In genomic region chr3:25580534-25580933, GRCh38 we compare ENCODE assay signal across 29 cellular contexts.
"Had no signal": no experiment of that assay in that cellular context is flagged by ENCODE, and none has a peak within 500 bp of the region (broad histone marks: within the 10 kb centered on the region; RNA-seq: fewer than 3 reads in every experiment).

No MANE protein-coding gene starts in this region.

- H3K9me3 ChIP-seq: adrenal gland, body of pancreas, breast epithelium, Peyer's patch had no signal

- H3K9me3 Mint-ChIP-seq: activated CD4-positive, alpha-beta T cell treated with anti-CD3 and anti-CD28 coated beads, Interleukin-2, amount 10 ng/mL, durations not matched to agents 7 days and 5 days; activated naive CD4-positive, alpha-beta T cell treated with anti-CD3 and anti-CD28 coated beads for 36 hours; activated naive CD4-positive, alpha-beta T cell treated with anti-CD3 and anti-CD28 coated beads, Interleukin-2, amount 50 U/mL, for 72 hours; activated T-cell treated with anti-CD3 and anti-CD28 coated beads, Interleukin-2, amount 50 U/mL, for 4 hours; activated T-helper 1 cell treated with anti-CD3 and anti-CD28 coated beads, Interleukin-12 subunit alpha, Interleukin-12 subunit beta, Interleukin-2, Interleukin-4 antibody, amounts not matched to agents 30 ng/mL and 10 ng/mL and 1 ng/mL, durations not matched to agents 14 hours and 24 hours and 36 hours; T-helper 2 cell treated with Interferon-gamma antibody and Interleukin-4, amounts not matched to agents 5 μg/mL and 100 μg/mL, for 36 hours had no signal

- H3K36me3 Mint-ChIP-seq: activated naive CD4-positive, alpha-beta T cell treated with anti-CD3 and anti-CD28 coated beads, Interleukin-2, amount 50 U/mL, for 72 hours had no signal

- H3K4me3 ChIP-seq: adrenal gland, body of pancreas, breast epithelium, Peyer's patch, SK-N-MC had no signal

- H3K27ac Mint-ChIP-seq: activated CD4-positive, alpha-beta T cell treated with anti-CD3 and anti-CD28 coated beads for 36 hours; activated CD4-positive, alpha-beta T cell treated with anti-CD3 and anti-CD28 coated beads, Interleukin-2, amount 10 ng/mL, durations not matched to agents 7 days and 5 days; activated CD8-positive, alpha-beta T cell treated with anti-CD3 and anti-CD28 coated beads, Interleukin-2, amount 10 ng/mL, durations not matched to agents 7 days and 5 days; activated naive CD4-positive, alpha-beta T cell treated with anti-CD3 and anti-CD28 coated beads for 36 hours; activated naive CD4-positive, alpha-beta T cell treated with anti-CD3 and anti-CD28 coated beads, Interleukin-2, amount 50 U/mL, for 72 hours; activated T-helper 1 cell treated with anti-CD3 and anti-CD28 coated beads, Interleukin-12 subunit alpha, Interleukin-12 subunit beta, Interleukin-2, Interleukin-4 antibody, amounts not matched to agents 30 ng/mL and 10 ng/mL and 1 ng/mL, durations not matched to agents 14 hours and 24 hours and 36 hours; T-helper 2 cell treated with Interferon-gamma antibody and Interleukin-4, amounts not matched to agents 5 μg/mL and 100 μg/mL, for 36 hours; WTC11 had no signal

- H3K27me3 Mint-ChIP-seq: activated CD4-positive, alpha-beta T cell treated with anti-CD3 and anti-CD28 coated beads for 36 hours; activated CD4-positive, alpha-beta T cell treated with anti-CD3 and anti-CD28 coated beads, Interleukin-2, amount 10 ng/mL, durations not matched to agents 7 days and 5 days had no signal

- DNase-seq: activated CD4-positive, alpha-beta T cell treated with anti-CD3 and anti-CD28 coated beads for 36 hours; activated CD4-positive, alpha-beta T cell treated with anti-CD3 and anti-CD28 coated beads, Interleukin-2, amount 10 ng/mL, durations not matched to agents 7 days and 5 days; activated CD4-positive, alpha-beta T cell treated with anti-CD3 and anti-CD28 coated beads, Interleukin-2, amount 50 U/mL, for 48 hours; activated CD8-positive, alpha-beta T cell treated with anti-CD3 and anti-CD28 coated beads, Interleukin-2, amount 10 ng/mL, durations not matched to agents 7 days and 5 days; activated gamma-delta T cell treated with Interleukin-2 at 50 U/mL for 16 hours; activated naive CD4-positive, alpha-beta T cell treated with anti-CD3 and anti-CD28 coated beads for 36 hours; activated T-cell treated with anti-CD3 and anti-CD28 coated beads, Interleukin-2, amount 50 U/mL, for 4 hours; adrenal gland; body of pancreas; caudate nucleus; NCI-H1105; NCI-H1417 treated with DMSO at 0.1 percent for 48 hours; NCI-H187 treated with DMSO at 0.1 percent for 48 hours; NCI-H2081; NCI-H226; NCI-H524 treated with DMSO at 0.1 percent for 48 hours; NK-92 treated with Interleukin-12 subunit alpha and Interleukin-12 subunit beta, amount 100 ng/mL, for 24 hours; PC-3; Peyer's patch; RPMI8226 had no signal

- H3K4me3 Mint-ChIP-seq: activated CD4-positive, alpha-beta T cell treated with anti-CD3 and anti-CD28 coated beads for 36 hours; activated CD4-positive, alpha-beta T cell treated with anti-CD3 and anti-CD28 coated beads, Interleukin-2, amount 10 ng/mL, durations not matched to agents 7 days and 5 days; activated CD8-positive, alpha-beta T cell treated with anti-CD3 and anti-CD28 coated beads, Interleukin-2, amount 10 ng/mL, durations not matched to agents 7 days and 5 days; activated naive CD4-positive, alpha-beta T cell treated with anti-CD3 and anti-CD28 coated beads for 36 hours; activated T-cell treated with anti-CD3 and anti-CD28 coated beads, Interleukin-2, amount 50 U/mL, for 4 hours; activated T-helper 1 cell treated with anti-CD3 and anti-CD28 coated beads, Interleukin-12 subunit alpha, Interleukin-12 subunit beta, Interleukin-2, Interleukin-4 antibody, amounts not matched to agents 30 ng/mL and 10 ng/mL and 1 ng/mL, durations not matched to agents 14 hours and 24 hours and 36 hours; T-helper 2 cell treated with Interferon-gamma antibody and Interleukin-4, amounts not matched to agents 5 μg/mL and 100 μg/mL, for 36 hours; WTC11 had no signal

- H3K4me1 ChIP-seq: body of pancreas, breast epithelium, Peyer's patch had no signal

- ATAC-seq: activated CD4-positive, alpha-beta T cell treated with anti-CD3 and anti-CD28 coated beads for 36 hours; activated CD4-positive, CD25-positive, alpha-beta regulatory T cell treated with anti-CD3 and anti-CD28 coated beads, Interleukin-2, amount 50 U/mL, for 24 hours; activated CD8-positive, alpha-beta T cell treated with anti-CD3 and anti-CD28 coated beads, Interleukin-2, amount 10 ng/mL, durations not matched to agents 7 days and 5 days; activated naive CD4-positive, alpha-beta T cell treated with anti-CD3 and anti-CD28 coated beads, Interleukin-2, amount 50 U/mL, for 72 hours; activated T-cell treated with anti-CD3 and anti-CD28 coated beads, Interleukin-2, amount 50 U/mL, for 4 hours; body of pancreas; PC-3; WTC11 had no signal

- H3K27ac ChIP-seq: adrenal gland, body of pancreas, breast epithelium, Peyer's patch, SK-N-MC had no signal

- H3K27me3 ChIP-seq: adrenal gland, body of pancreas, breast epithelium, Peyer's patch had no signal

- H3K36me3 ChIP-seq: adrenal gland, breast epithelium had no signal

- FAIRE-seq: astrocyte, TTC549 had no signal

- H3K4me1 Mint-ChIP-seq: activated CD4-positive, alpha-beta T cell treated with anti-CD3 and anti-CD28 coated beads for 36 hours; activated CD4-positive, alpha-beta T cell treated with anti-CD3 and anti-CD28 coated beads, Interleukin-2, amount 10 ng/mL, durations not matched to agents 7 days and 5 days; WTC11 had no signal
